In genomic region chr2:130864830-130865229, GRCh38 we compare ENCODE assay signal across 8 cellular contexts. TPM values are rescaled to one million over a fixed set of nuclear protein-coding genes. Genes with fewer than 3 reads are reported as not detected.
A peak's percentile ranks its signal among the peaks of the same experiment; 100 is the strongest.
DNase-seq lines count a peak whose midpoint lies in the region; TF ChIP-seq lines count a peak whose summit lies in the region.

No MANE protein-coding gene starts in this region.

- no peaks in the 10 kb centered on the region for H3K27me3 Mint-ChIP-seq in activated naive CD8-positive, alpha-beta T cell treated with anti-CD3 and anti-CD28 coated beads for 36 hours

- no peaks in the 10 kb centered on the region for H3K36me3 Mint-ChIP-seq in activated naive CD8-positive, alpha-beta T cell treated with anti-CD3 and anti-CD28 coated beads for 36 hours

- peaks cover 4% of the 10 kb centered on the region for H3K4me1 Mint-ChIP-seq in activated naive CD8-positive, alpha-beta T cell treated with anti-CD3 and anti-CD28 coated beads for 36 hours

- H3K9me3 Mint-ChIP-seq in activated naive CD8-positive, alpha-beta T cell treated with anti-CD3 and anti-CD28 coated beads for 36 hours, result no peaks in the 10 kb centered on the region

- intact Hi-C loops in cardiac septum (cut with DNase I), result no loop called here

- no peak for TF ChIP-seq CTCF in AG09319 (IDR thresholded peaks at IDR 0.05; ENCODE audit: low read depth, low read length)

- H3K4me3 Mint-ChIP-seq in activated naive CD8-positive, alpha-beta T cell treated with anti-CD3 and anti-CD28 coated beads for 36 hours, result no peak overlapping the region

- no peak overlapping the region for H3K27ac Mint-ChIP-seq in activated naive CD8-positive, alpha-beta T cell treated with anti-CD3 and anti-CD28 coated beads for 36 hours

- DNase-seq in AG09319 (ENCODE audit: extremely low read depth, low read depth) (peak; percentile 20), Kasumi-1 (lab: John Stamatoyannopoulos, UW) (peak; percentile 36 to 39), RPMI8226 (peak; percentile 55), cardiac septum (ENCODE audit: low spot score) (peak; percentile 74), ecto neural progenitor cell (ENCODE audit: low spot score) (no peak), NK-92 (lab: John Stamatoyannopoulos, UW; ENCODE audit: unreplicated experiment) (no peak), activated gamma-delta T cell (lab: John Stamatoyannopoulos, UW) (no peak)
- DNase-seq in activated naive CD8-positive, alpha-beta T cell treated with anti-CD3 and anti-CD28 coated beads for 36 hours, result no peak

RNA-seq across cellular contexts. Expression of gene ARHGEF4, which starts 28.1 kb away (rescaled TPM):
- total RNA-seq in cardiac septum, result 3.9 TPM
- total RNA-seq in activated naive CD8-positive, alpha-beta T cell treated with anti-CD3 and anti-CD28 coated beads for 36 hours, result 1 to 10 TPM; 2.8 to 3.3 TPM

Comparison
In these comparisons a context has a peak if more than half of its experiments do, and no peak if none do; other contexts are left out.
1. DNase-seq: peak in AG09319 (single experiment), Kasumi-1 (2 of 2), RPMI8226 (single experiment) and cardiac septum (single experiment); none in activated naive CD8-positive, alpha-beta T cell treated with anti-CD3 and anti-CD28 coated beads for 36 hours (single experiment), ecto neural progenitor cell (single experiment), NK-92 (single experiment) and activated gamma-delta T cell (single experiment).